Comparison of ENCODE assay signal across 17 cellular contexts in genomic region chr5:44387911-44388310, GRCh38. TPM values are rescaled to one million over a fixed set of nuclear protein-coding genes. Genes with fewer than 3 reads are reported as not detected.
DNase-seq lines count a peak whose midpoint lies in the region; ATAC-seq lines count a peak whose summit lies in the region.
"Had no signal": no experiment of that assay in that cellular context is flagged by ENCODE, and none has a peak within 500 bp of the region (broad histone marks: within the 10 kb centered on the region; RNA-seq: fewer than 3 reads in every experiment).

No MANE protein-coding gene starts in this region.

- ATAC-seq in sciatic nerve (peak; percentile 40), GM21786 (IDR thresholded peaks at IDR 0.05; ENCODE audit: unreplicated experiment) (no peak), GM18873 (IDR thresholded peaks at IDR 0.05; ENCODE audit: low FRiP score, unreplicated experiment) (no peak)

- no peak overlapping the region for H3K27ac ChIP-seq in substantia nigra (ENCODE audit: low read depth, low read length, poor library complexity, severe bottlenecking)

- no peaks in the 10 kb centered on the region for H3K36me3 ChIP-seq in H7 (replicated peaks; ENCODE audit: control insufficient read depth, insufficient read depth, low read length)

- DNase-seq in H7 (peak; percentile 37), ecto neural progenitor cell (ENCODE audit: low spot score) (peak; percentile 55), left kidney (ENCODE audit: low read depth, low spot score) (peak; percentile 81), sciatic nerve (ENCODE audit: low spot score) (no peak), NCI-H1930 (lab: John Stamatoyannopoulos, UW) (no peak), substantia nigra (lab: John Stamatoyannopoulos, UW) (no peak)
- DNase-seq: activated CD4-positive, alpha-beta T cell treated with anti-CD3 and anti-CD28 coated beads for 1 hour; DMS153; erythroblast; HCEC 1CT; NCI-H1417 treated with DMSO at 0.1 percent for 48 hours; NCI-H526; stimulated activated CD4-positive, alpha-beta T cell treated with anti-CD3 and anti-CD28 coated beads, Interleukin-4, amount 100 ng/mL, for 24 hours had no signal

- intact Hi-C loops in sciatic nerve (cut with DNase I), result no loop called here

- H3K27me3 ChIP-seq in H7 (ENCODE audit: control insufficient read depth, insufficient read depth, low read length), result peaks cover 40% of the 10 kb centered on the region

- peak overlapping the region; percentile 56 for H3K4me3 ChIP-seq in H7 (ENCODE audit: insufficient read depth, low read depth, low read length)

RNA-seq across cellular contexts. Expression of gene FGF10, which starts 1.3 kb away (rescaled TPM):
- 0.31 and 2.1 TPM in 2 replicates for total RNA-seq in H7 (2014; rRNA removed; shearing (Covaris generic))
- 13.1 TPM for total RNA-seq in sciatic nerve
- total RNA-seq: bronchial epithelial cell, SK-MEL-5 had no signal

Comparison
In these comparisons a context has a peak if more than half of its experiments do, and no peak if none do; other contexts are left out.
1. DNase-seq: peak in H7 (single experiment), ecto neural progenitor cell (single experiment) and left kidney (single experiment); none in sciatic nerve (single experiment), NCI-H1930 (0 of 2) and substantia nigra (0 of 49).